In the genomic region with DNA sequence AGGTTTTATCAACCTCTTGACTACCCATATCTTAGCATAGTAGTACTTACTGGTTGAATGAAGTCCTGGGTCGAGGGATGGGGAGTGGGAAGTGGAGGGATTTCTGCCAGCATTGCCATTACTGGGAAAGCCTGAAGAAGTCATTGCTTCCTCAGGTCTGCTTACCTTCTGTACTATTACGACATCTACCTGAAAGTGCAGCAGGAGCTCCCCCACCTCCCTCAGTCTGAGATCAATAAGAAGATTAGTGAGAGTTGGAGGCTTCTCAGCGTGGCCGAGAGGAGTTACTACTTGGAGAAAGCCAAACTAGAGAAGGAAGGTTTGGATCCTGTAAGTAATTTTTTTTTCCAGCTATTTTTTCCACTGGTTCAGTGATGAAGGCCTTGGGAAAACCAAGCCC, we compare ENCODE assay signal across 1 cellular context.
A peak's percentile ranks its signal among the peaks of the same experiment; 100 is the strongest.
TF ChIP-seq lines count a peak whose summit lies in the region.

No MANE protein-coding gene starts in this region.

TF ChIP-seq in IMR-90, 13 proteins besides CTCF, POLR2A, EP300 and RAD21:
- TF ChIP-seq CEBPB (IDR thresholded peaks at IDR 0.05; ENCODE audit: low read depth, low read length): peak; percentile 50
- TF ChIP-seq MAFK (IDR thresholded peaks at IDR 0.05; ENCODE audit: low read depth, low read length): no peak
